Comparison of ENCODE assay signal across 8 cellular contexts in the genomic region with DNA sequence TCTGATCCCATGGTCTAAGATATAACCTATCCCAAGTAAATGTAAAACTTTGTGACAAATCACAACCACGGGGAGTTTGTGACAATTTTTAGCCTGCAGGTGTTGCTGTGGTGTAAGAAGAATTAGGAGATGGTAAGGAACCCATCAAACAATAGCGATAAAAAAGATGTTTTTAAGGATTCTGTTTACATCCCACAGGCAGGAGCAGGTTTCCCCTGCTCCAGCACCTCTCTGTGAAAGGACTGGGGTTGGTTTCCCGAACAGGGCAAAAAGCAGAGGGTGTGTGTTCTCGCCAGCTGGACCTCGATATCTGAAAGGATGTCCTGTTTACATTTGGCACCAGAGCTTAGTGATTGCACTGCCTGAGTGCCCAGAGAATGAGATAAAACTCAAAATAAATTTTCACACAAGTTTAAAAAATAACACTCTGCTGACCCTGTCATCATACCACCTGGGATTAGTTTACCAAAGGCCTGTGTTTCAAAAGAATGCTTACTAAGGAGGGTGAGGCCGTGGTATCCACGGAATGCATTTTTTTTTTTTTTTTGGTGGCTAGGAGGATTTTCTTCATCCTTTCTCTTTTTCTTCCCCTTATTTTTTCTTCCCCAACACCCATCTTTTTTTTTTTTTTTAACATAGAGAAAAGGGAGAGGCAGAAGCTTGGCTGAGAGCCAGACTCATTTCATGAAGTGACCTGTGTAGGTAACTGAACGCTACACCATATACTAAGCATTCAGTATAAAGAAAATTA.
DNase-seq lines count a peak whose midpoint lies in the region; ATAC-seq and TF ChIP-seq lines count a peak whose summit lies in the region.

No MANE protein-coding gene starts in this region.

- H3K4me3 ChIP-seq in lung = no peak overlapping the region

- no peaks in the 10 kb centered on the region for H3K9me3 ChIP-seq in lung (ENCODE audit: control insufficient read depth in 2 of 2, insufficient read depth in 1 of 2, low read length in 1 of 2)

- H3K27me3 ChIP-seq in lung (ENCODE audit: control insufficient read depth, insufficient read depth) = no peaks in the 10 kb centered on the region

- DNase-seq in AG08395 (ENCODE audit: low spot score) (peak; percentile 49), LHCN-M2 (ENCODE audit: low read depth) (peak; percentile 59), dermis blood vessel endothelial cell (peak; percentile 94), lung (ENCODE audit: low spot score) (no peak), hypothalamus (lab: John Stamatoyannopoulos, UW) (no peak)
- no peak for DNase-seq in stimulated activated CD4-positive, alpha-beta T cell treated with anti-CD3 and anti-CD28 coated beads, Interleukin-2, amount 100 ng/mL, for 24 hours

- TF ChIP-seq CTCF in lung (IDR thresholded peaks at IDR 0.05; ENCODE audit: control extremely low read depth, extremely low read depth) = no peak

- H3K4me1 ChIP-seq in lung (ENCODE audit: control insufficient read depth in 2 of 2, insufficient read depth in 2 of 2, low read length in 2 of 2) = peaks cover 2 to 15% of the 10 kb centered on the region in 2 donors

- no peaks in the 10 kb centered on the region for H3K36me3 ChIP-seq in lung (ENCODE audit: control insufficient read depth in 2 of 2, insufficient read depth in 2 of 2, low read length in 2 of 2)

- peak overlapping the region; percentile 47 to 67 for H3K27ac ChIP-seq in lung (ENCODE audit: low read depth in 1 of 2, low read length in 1 of 2)

- WGBS in lung, 2 donors = 32 to 51% methylated on average over 8 of the region's 8 CpGs

- ATAC-seq in lung (ENCODE audit: insufficient read depth, low FRiP score) = peak; percentile 42
- no peak for ATAC-seq in GM18498 (IDR thresholded peaks at IDR 0.05; ENCODE audit: unreplicated experiment)
- no peak for ATAC-seq in GM21576 (IDR thresholded peaks at IDR 0.05; ENCODE audit: unreplicated experiment)

Comparison
In these comparisons a context has a peak if more than half of its experiments do, and no peak if none do; other contexts are left out.
1. DNase-seq: peak in AG08395 (single experiment), LHCN-M2 (single experiment) and dermis blood vessel endothelial cell (single experiment); none in lung (single experiment), hypothalamus (0 of 51) and stimulated activated CD4-positive, alpha-beta T cell treated with anti-CD3 and anti-CD28 coated beads, Interleukin-2, amount 100 ng/mL, for 24 hours (0 of 2).